Comparison of ENCODE assay signal across 1 cellular context in the genomic region with DNA sequence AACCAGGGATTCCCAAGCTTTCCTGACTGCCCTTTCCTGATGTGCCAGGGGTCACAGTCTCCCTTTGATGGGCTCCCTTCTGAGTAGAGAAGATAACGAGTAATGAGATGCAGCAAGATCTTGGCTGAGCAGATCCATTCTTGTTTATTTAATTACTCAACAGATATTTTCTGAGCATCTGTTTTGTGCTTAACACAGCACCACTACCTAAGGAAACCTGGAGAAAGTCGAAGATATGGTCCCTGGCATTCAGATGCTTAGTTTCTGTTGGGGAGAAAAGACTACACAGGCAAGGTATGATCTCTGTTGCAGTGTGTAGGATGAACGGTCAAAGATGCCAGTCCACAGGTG.
TF ChIP-seq lines count a peak whose summit lies in the region.

No MANE protein-coding gene starts in this region.

TF ChIP-seq in GM23338, 12 proteins besides CTCF, POLR2A, EP300 and RAD21 (continued from another document):
- TF ChIP-seq, protein P1, sequence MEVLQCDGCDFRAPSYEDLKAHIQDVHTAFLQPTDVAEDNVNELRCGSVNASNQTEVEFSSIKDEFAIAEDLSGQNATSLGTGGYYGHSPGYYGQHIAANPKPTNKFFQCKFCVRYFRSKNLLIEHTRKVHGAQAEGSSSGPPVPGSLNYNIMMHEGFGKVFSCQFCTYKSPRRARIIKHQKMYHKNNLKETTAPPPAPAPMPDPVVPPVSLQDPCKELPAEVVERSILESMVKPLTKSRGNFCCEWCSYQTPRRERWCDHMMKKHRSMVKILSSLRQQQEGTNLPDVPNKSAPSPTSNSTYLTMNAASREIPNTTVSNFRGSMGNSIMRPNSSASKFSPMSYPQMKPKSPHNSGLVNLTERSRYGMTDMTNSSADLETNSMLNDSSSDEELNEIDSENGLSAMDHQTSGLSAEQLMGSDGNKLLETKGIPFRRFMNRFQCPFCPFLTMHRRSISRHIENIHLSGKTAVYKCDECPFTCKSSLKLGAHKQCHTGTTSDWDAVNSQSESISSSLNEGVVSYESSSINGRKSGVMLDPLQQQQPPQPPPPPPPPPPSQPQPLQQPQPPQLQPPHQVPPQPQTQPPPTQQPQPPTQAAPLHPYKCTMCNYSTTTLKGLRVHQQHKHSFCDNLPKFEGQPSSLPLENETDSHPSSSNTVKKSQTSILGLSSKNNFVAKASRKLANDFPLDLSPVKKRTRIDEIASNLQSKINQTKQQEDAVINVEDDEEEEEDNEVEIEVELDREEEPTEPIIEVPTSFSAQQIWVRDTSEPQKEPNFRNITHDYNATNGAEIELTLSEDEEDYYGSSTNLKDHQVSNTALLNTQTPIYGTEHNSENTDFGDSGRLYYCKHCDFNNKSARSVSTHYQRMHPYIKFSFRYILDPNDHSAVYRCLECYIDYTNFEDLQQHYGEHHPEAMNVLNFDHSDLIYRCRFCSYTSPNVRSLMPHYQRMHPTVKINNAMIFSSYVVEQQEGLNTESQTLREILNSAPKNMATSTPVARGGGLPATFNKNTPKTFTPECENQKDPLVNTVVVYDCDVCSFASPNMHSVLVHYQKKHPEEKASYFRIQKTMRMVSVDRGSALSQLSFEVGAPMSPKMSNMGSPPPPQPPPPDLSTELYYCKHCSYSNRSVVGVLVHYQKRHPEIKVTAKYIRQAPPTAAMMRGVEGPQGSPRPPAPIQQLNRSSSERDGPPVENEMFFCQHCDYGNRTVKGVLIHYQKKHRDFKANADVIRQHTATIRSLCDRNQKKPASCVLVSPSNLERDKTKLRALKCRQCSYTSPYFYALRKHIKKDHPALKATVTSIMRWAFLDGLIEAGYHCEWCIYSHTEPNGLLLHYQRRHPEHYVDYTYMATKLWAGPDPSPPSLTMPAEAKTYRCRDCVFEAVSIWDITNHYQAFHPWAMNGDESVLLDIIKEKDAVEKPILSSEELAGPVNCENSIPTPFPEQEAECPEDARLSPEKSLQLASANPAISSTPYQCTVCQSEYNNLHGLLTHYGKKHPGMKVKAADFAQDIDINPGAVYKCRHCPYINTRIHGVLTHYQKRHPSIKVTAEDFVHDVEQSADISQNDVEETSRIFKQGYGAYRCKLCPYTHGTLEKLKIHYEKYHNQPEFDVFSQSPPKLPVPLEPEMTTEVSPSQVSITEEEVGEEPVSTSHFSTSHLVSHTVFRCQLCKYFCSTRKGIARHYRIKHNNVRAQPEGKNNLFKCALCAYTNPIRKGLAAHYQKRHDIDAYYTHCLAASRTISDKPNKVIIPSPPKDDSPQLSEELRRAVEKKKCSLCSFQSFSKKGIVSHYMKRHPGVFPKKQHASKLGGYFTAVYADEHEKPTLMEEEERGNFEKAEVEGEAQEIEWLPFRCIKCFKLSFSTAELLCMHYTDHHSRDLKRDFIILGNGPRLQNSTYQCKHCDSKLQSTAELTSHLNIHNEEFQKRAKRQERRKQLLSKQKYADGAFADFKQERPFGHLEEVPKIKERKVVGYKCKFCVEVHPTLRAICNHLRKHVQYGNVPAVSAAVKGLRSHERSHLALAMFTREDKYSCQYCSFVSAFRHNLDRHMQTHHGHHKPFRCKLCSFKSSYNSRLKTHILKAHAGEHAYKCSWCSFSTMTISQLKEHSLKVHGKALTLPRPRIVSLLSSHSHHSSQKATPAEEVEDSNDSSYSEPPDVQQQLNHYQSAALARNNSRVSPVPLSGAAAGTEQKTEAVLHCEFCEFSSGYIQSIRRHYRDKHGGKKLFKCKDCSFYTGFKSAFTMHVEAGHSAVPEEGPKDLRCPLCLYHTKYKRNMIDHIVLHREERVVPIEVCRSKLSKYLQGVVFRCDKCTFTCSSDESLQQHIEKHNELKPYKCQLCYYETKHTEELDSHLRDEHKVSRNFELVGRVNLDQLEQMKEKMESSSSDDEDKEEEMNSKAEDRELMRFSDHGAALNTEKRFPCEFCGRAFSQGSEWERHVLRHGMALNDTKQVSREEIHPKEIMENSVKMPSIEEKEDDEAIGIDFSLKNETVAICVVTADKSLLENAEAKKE (CRISPR knock-in tag; IDR thresholded peaks at IDR 0.05) = no peak
- TF ChIP-seq STAT1 (IDR thresholded peaks at IDR 0.05; ENCODE audit: unreplicated experiment) = no peak
- no peak for TF ChIP-seq EZH2 (IDR thresholded peaks at IDR 0.05; ENCODE audit: low read depth, unreplicated experiment)
- no peak for TF ChIP-seq ZNF331 (CRISPR knock-in tag; IDR thresholded peaks at IDR 0.05; ENCODE audit: low read depth)
- TF ChIP-seq CREB1 (CRISPR knock-in tag; IDR thresholded peaks at IDR 0.05; ENCODE audit: low read depth) = no peak
- TF ChIP-seq ZNF114 (CRISPR knock-in tag; IDR thresholded peaks at IDR 0.05) = no peak
- TF ChIP-seq, protein P2, sequence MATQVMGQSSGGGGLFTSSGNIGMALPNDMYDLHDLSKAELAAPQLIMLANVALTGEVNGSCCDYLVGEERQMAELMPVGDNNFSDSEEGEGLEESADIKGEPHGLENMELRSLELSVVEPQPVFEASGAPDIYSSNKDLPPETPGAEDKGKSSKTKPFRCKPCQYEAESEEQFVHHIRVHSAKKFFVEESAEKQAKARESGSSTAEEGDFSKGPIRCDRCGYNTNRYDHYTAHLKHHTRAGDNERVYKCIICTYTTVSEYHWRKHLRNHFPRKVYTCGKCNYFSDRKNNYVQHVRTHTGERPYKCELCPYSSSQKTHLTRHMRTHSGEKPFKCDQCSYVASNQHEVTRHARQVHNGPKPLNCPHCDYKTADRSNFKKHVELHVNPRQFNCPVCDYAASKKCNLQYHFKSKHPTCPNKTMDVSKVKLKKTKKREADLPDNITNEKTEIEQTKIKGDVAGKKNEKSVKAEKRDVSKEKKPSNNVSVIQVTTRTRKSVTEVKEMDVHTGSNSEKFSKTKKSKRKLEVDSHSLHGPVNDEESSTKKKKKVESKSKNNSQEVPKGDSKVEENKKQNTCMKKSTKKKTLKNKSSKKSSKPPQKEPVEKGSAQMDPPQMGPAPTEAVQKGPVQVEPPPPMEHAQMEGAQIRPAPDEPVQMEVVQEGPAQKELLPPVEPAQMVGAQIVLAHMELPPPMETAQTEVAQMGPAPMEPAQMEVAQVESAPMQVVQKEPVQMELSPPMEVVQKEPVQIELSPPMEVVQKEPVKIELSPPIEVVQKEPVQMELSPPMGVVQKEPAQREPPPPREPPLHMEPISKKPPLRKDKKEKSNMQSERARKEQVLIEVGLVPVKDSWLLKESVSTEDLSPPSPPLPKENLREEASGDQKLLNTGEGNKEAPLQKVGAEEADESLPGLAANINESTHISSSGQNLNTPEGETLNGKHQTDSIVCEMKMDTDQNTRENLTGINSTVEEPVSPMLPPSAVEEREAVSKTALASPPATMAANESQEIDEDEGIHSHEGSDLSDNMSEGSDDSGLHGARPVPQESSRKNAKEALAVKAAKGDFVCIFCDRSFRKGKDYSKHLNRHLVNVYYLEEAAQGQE (IDR thresholded peaks at IDR 0.05; ENCODE audit: unreplicated experiment) = no peak
- no peak for TF ChIP-seq JUNB (IDR thresholded peaks at IDR 0.05; ENCODE audit: unreplicated experiment)
